ENCODE assay signal across 10 cellular contexts in the genomic region with DNA sequence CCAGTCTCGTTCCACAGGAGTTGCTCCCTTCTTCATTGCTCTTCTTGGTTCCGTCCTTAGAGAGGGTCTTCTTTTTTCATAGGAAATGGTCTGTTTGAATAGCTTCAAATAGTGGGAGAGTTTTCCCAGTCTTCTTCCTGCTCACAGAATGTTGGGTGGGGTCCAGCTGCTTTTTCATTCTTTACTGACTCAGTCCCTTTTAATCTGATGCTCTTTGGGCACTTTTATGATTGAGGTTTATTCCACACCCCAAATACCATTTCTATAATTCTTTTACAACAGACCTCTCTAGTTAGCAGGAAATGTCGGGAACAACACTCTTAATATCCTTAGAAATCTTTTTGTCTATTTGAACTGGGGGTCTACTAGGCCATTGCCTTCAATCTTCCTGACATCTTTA.
"Had no signal": no experiment of that assay in that cellular context is flagged by ENCODE, and none has a peak within 500 bp of the region (broad histone marks: within the 10 kb centered on the region; RNA-seq: fewer than 3 reads in every experiment).

No MANE protein-coding gene starts in this region.

- H3K27me3 ChIP-seq: ascending aorta, left lung, neutrophil had no signal

- H3K36me3 ChIP-seq: ascending aorta, left lung, neutrophil had no signal

- H3K4me3 ChIP-seq: ascending aorta, left lung had no signal

- FAIRE-seq: endometrium, kidney had no signal

- DNase-seq: activated CD4-positive, CD25-positive, alpha-beta regulatory T cell treated with anti-CD3 and anti-CD28 coated beads, Interleukin-2, amount 50 U/mL, for 72 hours; activated naive CD4-positive, alpha-beta T cell treated with Interleukin-2 at 50 U/mL for 16 hours; kidney; left lung; natural killer cell; retina; T1000 had no signal
